In genomic region chr4:185211641-185212040, GRCh38 we compare ENCODE assay signal across 8 cellular contexts. TPM values are rescaled to one million over a fixed set of nuclear protein-coding genes. Genes with fewer than 3 reads are reported as not detected.
DNase-seq lines count a peak whose midpoint lies in the region; ATAC-seq and TF ChIP-seq lines count a peak whose summit lies in the region.

No MANE protein-coding gene starts in this region.

- no peak overlapping the region for H3K27ac ChIP-seq in SK-N-MC
- H3K27ac ChIP-seq in psoas muscle: no peak overlapping the region

- DNase-seq in T-helper 1 cell (no peak), SK-N-MC (ENCODE audit: low read depth, low spot score) (no peak), endothelial cell (ENCODE audit: low spot score) (no peak), psoas muscle (no peak), NCI-H82 treated with DMSO at 0.1 percent for 48 hours (lab: John Stamatoyannopoulos, UW; ENCODE audit: unreplicated experiment) (no peak)

- H3K36me3 ChIP-seq in SK-N-MC (ENCODE audit: insufficient read depth, low read length): no peaks in the 10 kb centered on the region
- H3K36me3 ChIP-seq in psoas muscle (ENCODE audit: insufficient read depth in 1 of 2, low read depth in 1 of 2): no peaks in the 10 kb centered on the region

- H3K36me3 Mint-ChIP-seq in T-helper 1 cell treated with Interleukin-12 subunit alpha and Interleukin-12 subunit beta and Interleukin-4 antibody, amounts not matched to agents 30 μg/mL and 1 μg/mL, for 36 hours (ENCODE audit: low read depth): peaks cover 6% of the 10 kb centered on the region
- peaks cover 4% of the 10 kb centered on the region for H3K36me3 Mint-ChIP-seq in endothelial cell (ENCODE audit: low read depth, unreplicated experiment)

- H3K9me3 Mint-ChIP-seq in T-helper 1 cell treated with Interleukin-12 subunit alpha and Interleukin-12 subunit beta and Interleukin-4 antibody, amounts not matched to agents 30 μg/mL and 1 μg/mL, for 36 hours: no peaks in the 10 kb centered on the region
- H3K9me3 Mint-ChIP-seq in endothelial cell (ENCODE audit: unreplicated experiment): peaks cover 8% of the 10 kb centered on the region

- H3K27ac Mint-ChIP-seq in T-helper 1 cell treated with Interleukin-12 subunit alpha and Interleukin-12 subunit beta and Interleukin-4 antibody, amounts not matched to agents 30 μg/mL and 1 μg/mL, for 36 hours: no peak overlapping the region
- peak overlapping the region; percentile 58 for H3K27ac Mint-ChIP-seq in endothelial cell (ENCODE audit: unreplicated experiment)

- H3K27me3 ChIP-seq in psoas muscle (ENCODE audit: insufficient read depth in 3 of 3, low read length in 2 of 3): no peaks in the 10 kb centered on the region

- ATAC-seq in psoas muscle (no peak), GM21529 (IDR thresholded peaks at IDR 0.05; ENCODE audit: unreplicated experiment) (no peak), GM21825 (IDR thresholded peaks at IDR 0.05; ENCODE audit: unreplicated experiment) (no peak)

- peaks cover 25% of the 10 kb centered on the region for H3K4me1 ChIP-seq in psoas muscle

- no peak overlapping the region for H3K9ac ChIP-seq in SK-N-MC (ENCODE audit: insufficient read length)

- intact Hi-C loops in psoas muscle (cut with DNase I): loop anchor here (2.0 to 10.0 kb wide), 4 partner anchors 36 to 383 kb away; no protein-coding TSS in a partner anchor

- WGBS in psoas muscle, 3 donors: 78 to 80% (median 78%) methylated on average over 2 of the region's 2 CpGs

- peaks cover 25% of the 10 kb centered on the region for H3K4me1 Mint-ChIP-seq in T-helper 1 cell treated with Interleukin-12 subunit alpha and Interleukin-12 subunit beta and Interleukin-4 antibody, amounts not matched to agents 30 μg/mL and 1 μg/mL, for 36 hours (ENCODE audit: low read depth)
- peaks cover 28% of the 10 kb centered on the region for H3K4me1 Mint-ChIP-seq in endothelial cell (ENCODE audit: unreplicated experiment)

- TF ChIP-seq CTCF in endothelial cell (IDR thresholded peaks at IDR 0.05; ENCODE audit: unreplicated experiment): no peak
- no peak for TF ChIP-seq CTCF in psoas muscle (IDR thresholded peaks at IDR 0.05)

- H3K4me3 ChIP-seq in SK-N-MC (peak overlapping the region; percentile 95; the same call in 1 of the 2 replicates), psoas muscle (peak overlapping the region; percentile 71)

- H3K4me3 Mint-ChIP-seq in T-helper 1 cell treated with Interleukin-12 subunit alpha and Interleukin-12 subunit beta and Interleukin-4 antibody, amounts not matched to agents 30 μg/mL and 1 μg/mL, for 36 hours: peak overlapping the region; percentile 87
- H3K4me3 Mint-ChIP-seq in endothelial cell (ENCODE audit: unreplicated experiment): peak overlapping the region; percentile 97

- H3K9me3 ChIP-seq in SK-N-MC (ENCODE audit: low read depth, low read length): no peaks in the 10 kb centered on the region
- H3K9me3 ChIP-seq in psoas muscle: no peaks in the 10 kb centered on the region

- H3K27me3 Mint-ChIP-seq in T-helper 1 cell treated with Interleukin-12 subunit alpha and Interleukin-12 subunit beta and Interleukin-4 antibody, amounts not matched to agents 30 μg/mL and 1 μg/mL, for 36 hours (ENCODE audit: low read depth): no peaks in the 10 kb centered on the region
- H3K27me3 Mint-ChIP-seq in endothelial cell (ENCODE audit: unreplicated experiment): peaks cover 14% of the 10 kb centered on the region

RNA-seq across cellular contexts. Expression of gene SNX25, which starts 2.2 kb away (rescaled TPM):
- total RNA-seq in endothelial cell (ENCODE audit: unreplicated experiment) (19.3 TPM), psoas muscle (10 to 100 TPM in 2 of 4 donors, 1 to 10 TPM in 2; 9.1 to 12.0 (median 10.3) TPM)
- 10 to 100 TPM in 1 of 3 donors, 1 to 10 TPM in 2; 5.3 to 13.0 (median 6.1) TPM for polyA plus RNA-seq in psoas muscle

RNA-seq across cellular contexts. Expression of gene CFAP97, which starts 7.8 kb away (rescaled TPM):
- 18.2 TPM for total RNA-seq in endothelial cell (ENCODE audit: unreplicated experiment)
- total RNA-seq in psoas muscle: 10 to 100 TPM; 10.1 to 20.3 (median 11.3) TPM
- 1 to 10 TPM; 3.0 to 7.7 (median 7.5) TPM for polyA plus RNA-seq in psoas muscle
